ENCODE assay signal across 11 cellular contexts in the genomic region with DNA sequence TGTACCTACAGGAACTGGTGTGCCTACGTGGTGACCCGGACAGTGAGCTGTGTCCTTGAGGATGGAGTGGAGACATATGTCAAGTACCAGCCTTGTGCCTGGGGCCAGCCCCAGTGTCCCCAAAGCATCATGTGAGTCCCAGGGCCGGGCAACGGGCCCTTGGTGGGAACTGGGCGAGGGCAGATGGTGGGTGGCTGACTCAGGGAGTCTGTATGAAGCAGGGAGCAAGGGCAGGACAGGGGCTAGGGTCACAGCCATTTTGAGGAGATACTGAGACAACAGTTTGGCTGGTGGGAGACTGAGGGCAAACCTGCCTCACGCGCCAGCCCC. TPM values are rescaled to one million over a fixed set of nuclear protein-coding genes. Genes with fewer than 3 reads are reported as not detected.
DNase-seq lines count a peak whose midpoint lies in the region; ATAC-seq and TF ChIP-seq lines count a peak whose summit lies in the region.
"Had no signal": no experiment of that assay in that cellular context is flagged by ENCODE, and none has a peak within 500 bp of the region (broad histone marks: within the 10 kb centered on the region; RNA-seq: fewer than 3 reads in every experiment).

No MANE protein-coding gene starts in this region.

- DNase-seq in heart right ventricle (no peak), cardiac septum (ENCODE audit: low spot score) (no peak), neural crest cell (ENCODE audit: low read depth, low spot score) (no peak), aorta (no peak), retina (no peak), HCEC 1CT (no peak)
- DNase-seq: CD4-positive, alpha-beta T cell; NCI-H2029 treated with DMSO at 0.1 percent for 48 hours; RPMI8226 had no signal

- no peaks in the 10 kb centered on the region for H3K36me3 Mint-ChIP-seq in neural crest cell (ENCODE audit: low read depth)

- H3K27ac Mint-ChIP-seq in neural crest cell (ENCODE audit: unreplicated experiment): peak overlapping the region; percentile 89

- H3K9me3 ChIP-seq in heart right ventricle (no peaks in the 10 kb centered on the region), duodenal mucosa (ENCODE audit: control insufficient read depth in 1 of 2, low read length in 2 of 2) (no peaks in the 10 kb centered on the region), aorta (ENCODE audit: control insufficient read depth, low read length) (no peaks in the 10 kb centered on the region)

- peak overlapping the region in 9 of 10 donors; percentile 0 to 68 (median 63) for H3K4me3 ChIP-seq in heart right ventricle
- H3K4me3 ChIP-seq in duodenal mucosa (ENCODE audit: low read depth in 1 of 2, low read length in 2 of 2): peak overlapping the region; percentile 55 to 57
- H3K4me3 ChIP-seq in aorta (ENCODE audit: low read length in 2 of 2): peak overlapping the region; percentile 28 to 77

- peaks cover 4% of the 10 kb centered on the region for H3K27me3 Mint-ChIP-seq in neural crest cell (ENCODE audit: low read depth)
- H3K27me3 Mint-ChIP-seq: CD4-positive, alpha-beta T cell had no signal

- intact Hi-C loops in heart right ventricle (cut with DNase I) (loop anchor here in 6 of 10 donors (2.0 to 10.0 kb wide), 5 partner anchors 45 to 119 kb away; partner anchors contain the start of gene TMEM214 (in 4 of the 6)), cardiac septum (cut with DNase I) (no loop called here), aorta (cut with DNase I) (loop anchor here (5.0 kb wide), 1 partner anchor 48 kb away; the partner anchor contains the start of gene TMEM214 (in 2 of the 2))

- ATAC-seq in heart right ventricle (no peak), aorta (ENCODE audit: low FRiP score) (no peak), GM18873 (IDR thresholded peaks at IDR 0.05; ENCODE audit: low FRiP score, unreplicated experiment) (no peak)

- H3K27me3 ChIP-seq in heart right ventricle: no peaks in the 10 kb centered on the region
- H3K27me3 ChIP-seq in duodenal mucosa (ENCODE audit: control insufficient read depth in 1 of 2, insufficient read depth in 2 of 2, low read length in 2 of 2): no peaks in the 10 kb centered on the region
- no peaks in the 10 kb centered on the region for H3K27me3 ChIP-seq in aorta (ENCODE audit: control insufficient read depth in 1 of 2, insufficient read depth in 2 of 2, low read length in 1 of 2)

- 66 to 82% methylated on average over 7 of the region's 7 CpGs for WGBS in heart right ventricle, 2 donors
- 3 to 10% methylated on average over 7 of the region's 7 CpGs for WGBS in aorta, 2 donors

- H3K4me3 Mint-ChIP-seq in neural crest cell: peak overlapping the region; percentile 61
- H3K4me3 Mint-ChIP-seq: CD4-positive, alpha-beta T cell had no signal

- H3K27ac ChIP-seq in heart right ventricle: peak overlapping the region in 9 of 10 donors; percentile 15 to 90 (median 86)
- H3K27ac ChIP-seq in duodenal mucosa (ENCODE audit: low read depth, low read length): no peak overlapping the region
- H3K27ac ChIP-seq in aorta (ENCODE audit: low read depth in 1 of 2, low read length in 2 of 2): peak overlapping the region; percentile 3 to 56

- TF ChIP-seq CTCF in heart right ventricle (IDR thresholded peaks at IDR 0.05) (no peak), neural crest cell (conservative IDR thresholded peaks at IDR 0.05) (no peak)

- H3K4me1 Mint-ChIP-seq in neural crest cell: peaks cover 50% of the 10 kb centered on the region

- H3K9me3 Mint-ChIP-seq in neural crest cell: no peaks in the 10 kb centered on the region
- H3K9me3 Mint-ChIP-seq: CD4-positive, alpha-beta T cell had no signal

- H3K4me1 ChIP-seq in heart right ventricle (peaks cover 4 to 68% (median 49%) of the 10 kb centered on the region in 9 donors), duodenal mucosa (ENCODE audit: control insufficient read depth in 1 of 2, insufficient read depth in 2 of 2, low read length in 2 of 2) (peaks cover 25 to 35% of the 10 kb centered on the region in 2 donors), aorta (ENCODE audit: control insufficient read depth in 1 of 2, insufficient read depth in 2 of 2, low read length in 2 of 2) (no peaks in the 10 kb centered on the region)

- H3K36me3 ChIP-seq in heart right ventricle (peaks cover 0 to 13% (median 0%) of the 10 kb centered on the region in 9 donors), duodenal mucosa (ENCODE audit: control insufficient read depth in 1 of 2, insufficient read depth in 2 of 2, low read length in 2 of 2) (no peaks in the 10 kb centered on the region), aorta (ENCODE audit: control insufficient read depth in 1 of 2, insufficient read depth in 2 of 2, low read length in 1 of 2) (peaks cover 0 to 2% of the 10 kb centered on the region in 2 donors)

- H3K9ac ChIP-seq in duodenal mucosa (ENCODE audit: low read depth in 1 of 2, low read length in 2 of 2): peak overlapping the region; percentile 16 to 57

RNA-seq across cellular contexts. Expression of gene EMILIN1, which starts 1.7 kb away (rescaled TPM):
- total RNA-seq in heart right ventricle (10 to 100 TPM in 7 of 10 donors, 1 to 10 TPM in 3; 6.8 to 53.2 (median 12.2) TPM), cardiac septum (21.0 TPM), neural crest cell (22.6 and 24.1 TPM in 2 replicates), aorta (100 to 1,000 TPM; 180 to 200 TPM)
- polyA plus RNA-seq in heart right ventricle (10 to 100 TPM; 40.8 to 41.0 TPM), aorta (100 to 1,000 TPM in 1 of 2 donors, 10 to 100 TPM in 1; 50.0 to 249 TPM)

RNA-seq across cellular contexts. Expression of gene KHK, which starts 6.5 kb away (rescaled TPM):
- 1 to 10 TPM in 9 of 10 donors, under 1 TPM in 1; 0.32 to 4.6 (median 2.3) TPM for total RNA-seq in heart right ventricle
- polyA plus RNA-seq in heart right ventricle: 1 to 10 TPM; 2.2 TPM
- 1.1 TPM for total RNA-seq in cardiac septum
- total RNA-seq in neural crest cell: 10.0 and 10.6 TPM in 2 replicates
- total RNA-seq in aorta: 1 to 10 TPM; 3.4 to 5.1 TPM
- polyA plus RNA-seq in aorta: 10 to 100 TPM in 1 of 2 donors, 1 to 10 TPM in 1; 6.0 to 38.7 TPM

RNA-seq across cellular contexts. Expression of gene OST4, which starts 8.7 kb away (rescaled TPM):
- total RNA-seq in heart right ventricle (100 to 1,000 TPM; 342 to 457 (median 388) TPM), cardiac septum (339 TPM), neural crest cell (232 and 236 TPM in 2 replicates), aorta (100 to 1,000 TPM; 219 to 260 TPM)
- polyA plus RNA-seq in heart right ventricle (100 to 1,000 TPM; 336 to 456 TPM), aorta (100 to 1,000 TPM; 531 to 750 TPM)

RNA-seq across cellular contexts. Expression of gene AGBL5, which starts 28.6 kb away (rescaled TPM):
- total RNA-seq in heart right ventricle: 10 to 100 TPM in 6 of 10 donors, 1 to 10 TPM in 4; 7.9 to 16.8 (median 11.7) TPM
- polyA plus RNA-seq in heart right ventricle: 1 to 10 TPM; 4.2 to 6.5 TPM
- total RNA-seq in cardiac septum: 11.7 TPM
- 67.2 and 67.7 TPM in 2 replicates for total RNA-seq in neural crest cell
- 10 to 100 TPM; 14.3 to 15.0 TPM for total RNA-seq in aorta
- 10 to 100 TPM; 11.5 to 16.7 TPM for polyA plus RNA-seq in aorta

RNA-seq across cellular contexts. Expression of gene CGREF1, which starts 38.8 kb away (rescaled TPM):
- total RNA-seq in heart right ventricle (1 to 10 TPM in 3 of 10 donors, under 1 TPM in 7; 0.21 to 1.2 (median 0.68) TPM), cardiac septum (0.48 TPM), neural crest cell (1.3 and 2.1 TPM in 2 replicates), aorta (1 to 10 TPM; 8.1 to 8.6 TPM)
- polyA plus RNA-seq in heart right ventricle (under 1 TPM; 0.57 to 0.73 TPM), aorta (1 to 10 TPM; 5.8 to 6.9 TPM)
- total RNA-seq: CD4-positive, alpha-beta T cell had no signal
